ENCODE assay signal across 13 cellular contexts in the genomic region with DNA sequence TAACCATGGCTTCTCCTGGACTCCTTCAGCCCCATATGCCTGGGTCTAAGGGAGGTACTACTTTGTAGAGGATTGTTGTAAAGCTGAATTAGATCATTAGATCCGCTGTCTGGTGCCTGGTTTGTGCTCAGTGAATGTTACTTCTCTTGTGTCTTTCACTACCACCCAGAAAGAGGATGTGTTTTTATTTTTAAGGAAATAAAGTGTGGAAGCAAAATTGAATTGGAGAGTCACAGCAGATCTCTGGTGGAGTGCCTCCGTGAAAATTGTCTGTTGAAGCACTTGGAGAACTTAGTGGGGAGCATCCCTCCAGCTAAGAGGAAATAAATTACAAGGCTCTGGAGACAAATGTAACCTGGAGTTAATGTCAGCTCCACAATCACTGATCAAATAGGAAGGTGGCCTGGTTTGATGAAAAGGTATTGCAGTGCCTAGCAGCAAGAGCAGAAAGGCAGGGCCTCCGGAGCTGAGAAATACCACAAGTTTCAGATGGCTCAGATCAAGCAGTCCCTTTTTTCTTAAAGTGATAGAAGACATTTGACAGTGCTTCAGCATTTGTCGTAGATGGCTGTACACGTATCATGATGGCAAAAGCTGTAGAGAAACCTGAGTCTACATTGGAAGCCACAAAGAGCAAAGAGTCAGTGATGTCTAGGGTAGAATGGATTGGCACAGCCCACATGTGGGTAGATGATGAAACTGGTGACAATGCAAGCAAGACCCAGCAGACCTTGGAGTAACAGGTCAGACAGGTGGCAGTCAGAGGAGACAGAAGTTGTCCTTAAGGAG.
DNase-seq lines count a peak whose midpoint lies in the region; ATAC-seq and TF ChIP-seq lines count a peak whose summit lies in the region.
"Had no signal": no experiment of that assay in that cellular context is flagged by ENCODE, and none has a peak within 500 bp of the region (broad histone marks: within the 10 kb centered on the region; RNA-seq: fewer than 3 reads in every experiment).

No MANE protein-coding gene starts in this region.

- H3K27ac ChIP-seq in SU-DHL-6 (ENCODE audit: low read depth, low read length) (peak overlapping the region; percentile 98), trophoblast cell (ENCODE audit: low read depth, low read length) (no peak overlapping the region)
- H3K27ac ChIP-seq: foreskin keratinocyte, lower lobe of right lung had no signal

- H3K4me1 ChIP-seq in trophoblast cell (ENCODE audit: control insufficient read depth in 1 of 2, insufficient read depth in 2 of 2, low read length in 2 of 2), result peaks cover 17 to 20% of the 10 kb centered on the region in 2 experiments

- H3K27me3 ChIP-seq in SU-DHL-6 (ENCODE audit: low read length) (no peaks in the 10 kb centered on the region), trophoblast cell (ENCODE audit: insufficient read depth, low read length) (no peaks in the 10 kb centered on the region)
- H3K27me3 ChIP-seq: foreskin keratinocyte had no signal

- no peak overlapping the region for H2BK120ac ChIP-seq in trophoblast cell (ENCODE audit: insufficient read depth, low read length, poor library complexity)

- no peak for DNase-seq in activated CD4-positive, CD25-positive, alpha-beta regulatory T cell (lab: John Stamatoyannopoulos, UW)
- DNase-seq in trophoblast cell (peak; percentile 68 to 87), DMS79 treated with DMSO at 0.1 percent for 48 hours (lab: John Stamatoyannopoulos, UW) (no peak), NCI-H1105 (lab: John Stamatoyannopoulos, UW) (no peak)
- DNase-seq: foreskin keratinocyte, GF-D8, lower lobe of right lung, NCI-H748 treated with DMSO at 0.1 percent for 48 hours had no signal

- no peak overlapping the region for H2AK5ac ChIP-seq in trophoblast cell (ENCODE audit: low read length)

- peak; percentile 55 to 64 for ATAC-seq in activated CD4-positive, CD25-positive, alpha-beta regulatory T cell treated with anti-CD3 and anti-CD28 coated beads, Interleukin-2, amount 50 U/mL, for 24 hours
- peak; percentile 32 for ATAC-seq in HG02798 (IDR thresholded peaks at IDR 0.05; ENCODE audit: poor library complexity, unreplicated experiment)
- ATAC-seq in GM18873 (IDR thresholded peaks at IDR 0.05; ENCODE audit: low FRiP score, unreplicated experiment), result no peak
- ATAC-seq: foreskin keratinocyte, lower lobe of right lung, WTC11 had no signal

- H3K18ac ChIP-seq in trophoblast cell (ENCODE audit: low read length), result no peak overlapping the region

- H3K9me2 ChIP-seq in SU-DHL-6 (replicated peaks; ENCODE audit: insufficient read depth, low read length), result no peaks in the 10 kb centered on the region

- H2AFZ ChIP-seq in SU-DHL-6 (ENCODE audit: low read depth, low read length, severe bottlenecking), result no peak overlapping the region
- no peak overlapping the region for H2AFZ ChIP-seq in trophoblast cell (ENCODE audit: insufficient read depth, low read length, poor library complexity)

- no peak overlapping the region for H3K4ac ChIP-seq in trophoblast cell (ENCODE audit: low read depth, low read length)

- no peaks in the 10 kb centered on the region for H4K20me1 ChIP-seq in SU-DHL-6 (ENCODE audit: low read depth, low read length)

- H2BK12ac ChIP-seq in trophoblast cell (ENCODE audit: low read length), result no peak overlapping the region

- peaks cover 26% of the 10 kb centered on the region for H3F3A ChIP-seq in SU-DHL-6 (ENCODE audit: insufficient read depth)

- no peak overlapping the region for H4K91ac ChIP-seq in trophoblast cell (ENCODE audit: low read depth, low read length)

- H3K23ac ChIP-seq in trophoblast cell (ENCODE audit: low read length), result no peak overlapping the region

- H4K12ac ChIP-seq in trophoblast cell (ENCODE audit: low read depth, low read length), result no peak overlapping the region

- H3K14ac ChIP-seq in trophoblast cell (ENCODE audit: low read length), result no peak overlapping the region

- H3K36me3 ChIP-seq in SU-DHL-6 (ENCODE audit: low read length) (no peaks in the 10 kb centered on the region), trophoblast cell (ENCODE audit: control insufficient read depth in 1 of 2, insufficient read depth in 2 of 2, low read length in 2 of 2) (peaks cover 0 to 2% of the 10 kb centered on the region in 2 experiments)
- H3K36me3 ChIP-seq: lower lobe of right lung had no signal

- H3K4me3 ChIP-seq in SU-DHL-6 (ENCODE audit: insufficient read depth, low read length, poor library complexity, severe bottlenecking) (no peak overlapping the region), trophoblast cell (ENCODE audit: low read depth, low read length) (no peak overlapping the region)
- H3K4me3 ChIP-seq: lower lobe of right lung had no signal

- H3K9ac ChIP-seq in SU-DHL-6 (ENCODE audit: low read length), result peak overlapping the region; percentile 24; the same call in 1 of the 2 replicates
- no peak overlapping the region for H3K9ac ChIP-seq in trophoblast cell (ENCODE audit: low read length)

- H3K79me1 ChIP-seq in trophoblast cell (ENCODE audit: low read length), result peaks cover 7% of the 10 kb centered on the region

- peak overlapping the region; percentile 17 for H3K4me2 ChIP-seq in SU-DHL-6 (ENCODE audit: low read depth, low read length, poor library complexity, severe bottlenecking)
- H3K4me2 ChIP-seq in trophoblast cell (ENCODE audit: low read length), result no peak overlapping the region

- H2BK5ac ChIP-seq in trophoblast cell (ENCODE audit: low read depth, low read length, poor library complexity), result no peak overlapping the region

- no peak for TF ChIP-seq CTCF in SU-DHL-6 (IDR thresholded peaks at IDR 0.05; ENCODE audit: insufficient read depth, low read length, poor library complexity, severe bottlenecking)

- H3K79me2 ChIP-seq in SU-DHL-6 (ENCODE audit: insufficient read depth, low read length) (no peaks in the 10 kb centered on the region), trophoblast cell (ENCODE audit: control insufficient read depth, insufficient read depth, low read length, poor library complexity) (peaks cover 5% of the 10 kb centered on the region)

- H4K8ac ChIP-seq in trophoblast cell (ENCODE audit: low read depth, low read length), result no peak overlapping the region

- no CpG with 5 or more reads among the region's 5 CpGs for WGBS in trophoblast cell (ENCODE audit: extremely low coverage, insufficient coverage, insufficient read length)

- H3K9me3 ChIP-seq in SU-DHL-6 (ENCODE audit: insufficient read depth, low read length), result no peaks in the 10 kb centered on the region
- peaks cover 2% of the 10 kb centered on the region for H3K9me3 ChIP-seq in trophoblast cell (ENCODE audit: insufficient read depth, low read depth, low read length)
- H3K9me3 ChIP-seq: lower lobe of right lung had no signal

Comparison
In these comparisons a context has a peak if more than half of its experiments do, and no peak if none do; other contexts are left out.
1. DNase-seq: peak in trophoblast cell (2 of 2); none in activated CD4-positive, CD25-positive, alpha-beta regulatory T cell (0 of 4), DMS79 treated with DMSO at 0.1 percent for 48 hours (single experiment) and NCI-H1105 (single experiment).